ENCODE assay signal across 7 cellular contexts in the genomic region with DNA sequence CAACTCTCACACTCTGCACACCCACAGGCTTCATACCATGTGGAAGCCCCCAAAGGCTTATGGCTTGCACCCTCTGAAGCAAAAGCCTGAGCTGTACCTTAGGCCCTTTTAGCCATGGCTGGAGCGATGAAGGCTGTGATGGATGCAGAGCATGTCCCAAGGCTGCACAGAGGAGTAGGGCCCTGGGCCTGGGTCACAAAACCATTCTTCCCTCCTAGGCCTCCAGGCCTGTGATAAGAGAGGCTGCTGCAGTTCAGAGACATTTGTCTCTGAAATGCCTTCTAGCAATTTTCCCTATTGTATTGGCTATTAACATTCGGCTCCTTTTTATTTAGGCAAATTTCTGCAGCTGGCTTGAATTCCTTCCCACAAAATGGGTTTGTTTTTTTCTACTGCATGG.
"Had no signal": no experiment of that assay in that cellular context is flagged by ENCODE, and none has a peak within 500 bp of the region (broad histone marks: within the 10 kb centered on the region; RNA-seq: fewer than 3 reads in every experiment).

No MANE protein-coding gene starts in this region.

- H3K27ac Mint-ChIP-seq: IgD-negative memory B cell had no signal

- DNase-seq: IMR-90, KBM-7, KG1 had no signal

- H3K36me3 Mint-ChIP-seq: IgD-negative memory B cell had no signal

- H3K27ac ChIP-seq: HL-60 had no signal

- FAIRE-seq: HepG2, HTR-8/SVneo had no signal

- ATAC-seq: HepG2 had no signal
